ENCODE assay signal across 13 cellular contexts in genomic region chr11:12381875-12382274, GRCh38. TPM values are rescaled to one million over a fixed set of nuclear protein-coding genes. Genes with fewer than 3 reads are reported as not detected.
"Had no signal": no experiment of that assay in that cellular context is flagged by ENCODE, and none has a peak within 500 bp of the region (broad histone marks: within the 10 kb centered on the region; RNA-seq: fewer than 3 reads in every experiment).

No MANE protein-coding gene starts in this region.

- H3K9me3 ChIP-seq: psoas muscle, upper lobe of left lung had no signal

- ATAC-seq: activated CD4-positive, CD25-positive, alpha-beta regulatory T cell treated with anti-CD3 and anti-CD28 coated beads, Interleukin-2, amount 50 U/mL, for 24 hours; psoas muscle had no signal

- H3K27ac Mint-ChIP-seq: activated naive CD4-positive, alpha-beta T cell treated with anti-CD3 and anti-CD28 coated beads, Interleukin-2, amount 50 U/mL, for 24 hours; immature natural killer cell had no signal

- DNase-seq: activated effector memory CD4-positive, alpha-beta T cell treated with Interleukin-2 at 50 U/mL for 16 hours; activated T-cell treated with anti-CD3 and anti-CD28 coated beads, Interleukin-2, amount 50 U/mL, for 1 hour; central memory CD4-positive, alpha-beta T cell; dermis blood vessel endothelial cell; immature natural killer cell; occipital lobe; psoas muscle; substantia nigra; upper lobe of left lung had no signal

- H3K4me3 ChIP-seq: psoas muscle, skin epidermis, upper lobe of left lung had no signal

- H3K36me3 Mint-ChIP-seq: activated naive CD4-positive, alpha-beta T cell treated with anti-CD3 and anti-CD28 coated beads, Interleukin-2, amount 50 U/mL, for 24 hours had no signal

- H3K4me3 Mint-ChIP-seq: activated naive CD4-positive, alpha-beta T cell treated with anti-CD3 and anti-CD28 coated beads, Interleukin-2, amount 50 U/mL, for 24 hours; immature natural killer cell had no signal

- H3K27me3 ChIP-seq: upper lobe of left lung had no signal

- H3K27ac ChIP-seq: psoas muscle, skin epidermis had no signal

- H3K9me3 Mint-ChIP-seq: activated naive CD4-positive, alpha-beta T cell treated with anti-CD3 and anti-CD28 coated beads, Interleukin-2, amount 50 U/mL, for 24 hours; immature natural killer cell; nephron had no signal

RNA-seq across cellular contexts. Expression of gene PARVA, which starts 4.5 kb away (rescaled TPM):
- polyA plus RNA-seq: immature natural killer cell had no signal
